In the genomic region with DNA sequence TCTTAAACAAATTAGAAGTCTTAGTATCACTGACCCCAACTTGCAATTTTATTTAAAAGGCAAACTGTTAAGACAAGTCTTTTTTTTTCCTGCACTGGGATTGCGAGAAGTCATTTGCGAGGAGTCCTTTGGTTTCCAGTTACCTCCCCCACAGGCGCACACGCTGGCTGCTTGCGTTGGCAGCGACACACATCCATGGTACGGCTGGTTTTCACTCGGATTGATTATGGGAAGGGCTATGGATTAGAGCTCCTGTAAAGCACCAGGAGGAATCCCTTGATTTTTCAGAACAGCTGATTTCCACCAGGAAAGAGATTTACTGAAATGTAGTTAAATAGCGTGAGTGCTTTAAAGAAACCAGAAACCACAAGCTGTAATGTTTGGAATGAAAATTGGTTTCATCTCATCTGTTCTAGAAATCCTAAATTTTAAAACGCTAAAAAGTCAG, we compare ENCODE assay signal across 8 cellular contexts. TPM values are rescaled to one million over a fixed set of nuclear protein-coding genes. Genes with fewer than 3 reads are reported as not detected.
A peak's percentile ranks its signal among the peaks of the same experiment; 100 is the strongest.
DNase-seq lines count a peak whose midpoint lies in the region; ATAC-seq and TF ChIP-seq lines count a peak whose summit lies in the region.

No MANE protein-coding gene starts in this region.

- H3K4me3 ChIP-seq in lower leg skin (ENCODE audit: low read depth, poor library complexity, severe bottlenecking), result peak overlapping the region; percentile 31
- peak overlapping the region; percentile 49 to 55 for H3K4me3 ChIP-seq in tibial artery

- peak; percentile 7 for ATAC-seq in GM21423 (IDR thresholded peaks at IDR 0.05; ENCODE audit: unreplicated experiment)
- no peak for ATAC-seq in HG02763 (IDR thresholded peaks at IDR 0.05; ENCODE audit: unreplicated experiment)

- intact Hi-C loops in lower leg skin (cut with DNase I; ENCODE audit: low total_unique reads), result no loop called here
- intact Hi-C loops in tibial artery (cut with DNase I; ENCODE audit: low total_unique reads), result no loop called here

- peaks cover 0 to 12% (median 5%) of the 10 kb centered on the region in 4 donors for H3K4me1 ChIP-seq in tibial artery

- H3K27me3 ChIP-seq in tibial artery, result peaks cover 0 to 5% of the 10 kb centered on the region in 2 donors

- WGBS in lower leg skin, 2 donors, result 1% methylated on average over 10 of the region's 10 CpGs

- H3K36me3 ChIP-seq in tibial artery, result no peaks in the 10 kb centered on the region

- TF ChIP-seq CTCF in lower leg skin (IDR thresholded peaks at IDR 0.05) (no peak), tibial artery (IDR thresholded peaks at IDR 0.05) (no peak)

- DNase-seq in NCI-H748 (lab: John Stamatoyannopoulos, UW; ENCODE audit: unreplicated experiment), result peak; percentile 64
- DNase-seq in dedifferentiated amniotic fluid mesenchymal stem cell (ENCODE audit: extremely low spot score), result peak; percentile 28
- DNase-seq in lower leg skin (ENCODE audit: low spot score in 2 of 2), result peak in 1 of 2 donors; percentile 83
- no peak for DNase-seq in tibial artery
- no peak for DNase-seq in T-helper 9 cell
- no peak for DNase-seq in GM19240 (ENCODE audit: insufficient read length, low spot score)

- H3K27ac ChIP-seq in tibial artery, result peak overlapping the region; percentile 1 to 29

- TF ChIP-seq POLR2A in lower leg skin (IDR thresholded peaks at IDR 0.05), result no peak

- no peaks in the 10 kb centered on the region for H3K9me3 ChIP-seq in tibial artery

RNA-seq across cellular contexts. Expression of gene SLC1A3, which starts 0.7 kb away (rescaled TPM):
- 10 to 100 TPM; 10.1 to 17.7 (median 12.9) TPM for total RNA-seq in lower leg skin

Comparison
In these comparisons a context has a peak if more than half of its experiments do, and no peak if none do; other contexts are left out.
1. DNase-seq: peak in NCI-H748 (single experiment) and dedifferentiated amniotic fluid mesenchymal stem cell (single experiment); none in tibial artery (0 of 2), T-helper 9 cell (single experiment) and GM19240 (single experiment).